ENCODE assay signal across 2 cellular contexts in the genomic region with DNA sequence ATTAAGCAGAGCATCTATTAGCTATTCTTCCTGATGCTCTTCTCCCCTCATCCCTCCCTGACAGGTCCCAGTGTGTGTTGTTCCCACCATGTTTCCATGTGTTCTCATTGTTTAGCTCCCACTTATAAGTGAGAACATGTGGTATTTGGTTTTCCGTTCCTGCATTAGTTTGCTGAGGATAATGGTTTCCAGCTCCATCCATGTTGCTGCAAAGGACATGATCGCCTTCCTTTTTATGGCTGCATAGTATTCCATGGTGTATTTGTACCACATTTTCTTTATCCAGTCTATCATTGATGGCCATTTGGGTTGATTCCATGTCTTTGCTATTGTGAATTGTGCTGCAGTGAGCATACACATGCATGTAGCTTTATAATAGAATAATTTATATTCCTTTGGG.
DNase-seq lines count a peak whose midpoint lies in the region; ATAC-seq, FAIRE-seq and TF ChIP-seq lines count a peak whose summit lies in the region.
"Not testable (repeated sequence)": the region's sequence is repeated elsewhere in the genome, so short reads cannot be mapped to it uniquely, and the experiment has no call there.

No MANE protein-coding gene starts in this region.

- not testable (repeated sequence) for H3K27me3 ChIP-seq in K562 (ENCODE audit: control insufficient read depth in 2 of 2, insufficient read depth in 2 of 2, low read length in 2 of 2)

- TF ChIP-seq POLR2A in K562 (conservative IDR thresholded peaks at IDR 0.05), result not testable (repeated sequence)

- not testable (repeated sequence) for H3K4me3 ChIP-seq in HEK293 (ENCODE audit: low read depth, low read length); K562

- not testable (repeated sequence) for DNase-seq in K562 (ENCODE audit: extremely low read depth in 1 of 4, low spot score in 3 of 4)

- ATAC-seq in K562, result not testable (repeated sequence)

- FAIRE-seq in K562 (lab: Jason Lieb, UNC), result not testable (repeated sequence)

- H3K27ac ChIP-seq in HEK293 (ENCODE audit: extremely low read depth, low read depth, low read length); K562 (ENCODE audit: extremely low read depth, low read depth, low read length): not testable (repeated sequence)

- not testable (repeated sequence) for H4K20me1 ChIP-seq in K562 (replicated peaks; ENCODE audit: control insufficient read depth, insufficient read depth, low read length)

- in situ Hi-C loops in K562 (cut with MboI), result not testable (repeated sequence)

- 0% methylated on average over 2 of the region's 2 CpGs for WGBS in K562 (ENCODE audit: insufficient coverage, low coverage, missing lambda C conversion rate)

- not testable (repeated sequence) for H3K79me2 ChIP-seq in K562 (ENCODE audit: control insufficient read depth, insufficient read depth, low read length)

- not testable (repeated sequence) for H3K9ac ChIP-seq in K562 (ENCODE audit: insufficient read depth in 1 of 2, low read depth in 2 of 2, low read length in 2 of 2)

- H3K9me1 ChIP-seq in K562 (ENCODE audit: control insufficient read depth, insufficient read depth, low read length), result not testable (repeated sequence)

- H3K4me1 ChIP-seq in HEK293 (ENCODE audit: control insufficient read depth, insufficient read depth, low read length); K562 (replicated peaks in 1 of 2; ENCODE audit: control insufficient read depth in 2 of 2, insufficient read depth in 2 of 2, low read length in 2 of 2): not testable (repeated sequence)

- not testable (repeated sequence) for H3K4me2 ChIP-seq in K562 (ENCODE audit: insufficient read depth, low read length)

- H3K36me3 ChIP-seq in HEK293 (ENCODE audit: control insufficient read depth in 2 of 2, insufficient read depth in 1 of 2, low read length in 2 of 2); K562 (ENCODE audit: control insufficient read depth, insufficient read depth, low read length): not testable (repeated sequence)

- POLR2A ChIA-PET in HEK293 (lab: Yijun Ruan, JAX), result not testable (repeated sequence)
- POLR2A ChIA-PET in K562 (lab: Yijun Ruan, JAX), result interaction anchor here (0.6 kb wide), 1 partner anchor 318 kb away, joined by 3 read pairs; no protein-coding TSS in a partner anchor

- not testable (repeated sequence) for TF ChIP-seq EP300 in K562 (IDR thresholded peaks at IDR 0.05; ENCODE audit: low read length)

- BruUV-seq in K562 (replicated peaks; lab: Mats Ljungman, UMichigan), result not testable (repeated sequence)

- CTCF ChIA-PET in HEK293 (lab: Yijun Ruan, JAX); K562 (lab: Yijun Ruan, JAX; ENCODE audit: low intra/inter-chr PET ratio): not testable (repeated sequence)

- not testable (repeated sequence) for H2AFZ ChIP-seq in K562 (ENCODE audit: low read depth, low read length)

- not testable (repeated sequence) for H3K9me3 ChIP-seq in HEK293 (ENCODE audit: control insufficient read depth, insufficient read depth, low read depth, low read length); K562 (replicated peaks; ENCODE audit: control insufficient read depth, insufficient read depth, low read depth, low read length)

- not testable (repeated sequence) for TF ChIP-seq CTCF in HEK293 (tag by site-specific recombination; IDR thresholded peaks at IDR 0.05); K562 (IDR thresholded peaks at IDR 0.05 in 2 of 3, conservative IDR thresholded peaks at IDR 0.05 in 1 of 3; ENCODE audit: insufficient read depth in 2 of 3, low read depth in 1 of 3, low read length in 3 of 3)

- TF ChIP-seq RAD21 in K562 (CRISPR knock-in tag; conservative IDR thresholded peaks at IDR 0.05 in 1 of 2, IDR thresholded peaks at IDR 0.05 in 1 of 2), result not testable (repeated sequence)

- intact Hi-C loops in K562 (cut with micrococcal nuclease), result not testable (repeated sequence)

TF ChIP-seq in HEK293, 187 proteins besides CTCF, POLR2A, EP300 and RAD21:
- peak; percentile 84 for TF ChIP-seq ZNF146 (tag by site-specific recombination; IDR thresholded peaks at IDR 0.05)
- TF ChIP-seq, protein P1, sequence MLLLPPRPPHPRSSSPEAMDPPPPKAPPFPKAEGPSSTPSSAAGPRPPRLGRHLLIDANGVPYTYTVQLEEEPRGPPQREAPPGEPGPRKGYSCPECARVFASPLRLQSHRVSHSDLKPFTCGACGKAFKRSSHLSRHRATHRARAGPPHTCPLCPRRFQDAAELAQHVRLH (tag by site-specific recombination; IDR thresholded peaks at IDR 0.05), result 0 out of 2 replicates have a peak, but pooled peaks have one; percentile 61

TF ChIP-seq in K562, 482 proteins besides CTCF, POLR2A, EP300 and RAD21:
- TF ChIP-seq ZNF146 (CRISPR knock-in tag; IDR thresholded peaks at IDR 0.05; ENCODE audit: unreplicated experiment), result peak; percentile 30
TF ChIP-seq in K562: peak in this region for 1; not testable (repeated sequence) for 481.
